ENCODE assay signal across 40 cellular contexts in the genomic region with DNA sequence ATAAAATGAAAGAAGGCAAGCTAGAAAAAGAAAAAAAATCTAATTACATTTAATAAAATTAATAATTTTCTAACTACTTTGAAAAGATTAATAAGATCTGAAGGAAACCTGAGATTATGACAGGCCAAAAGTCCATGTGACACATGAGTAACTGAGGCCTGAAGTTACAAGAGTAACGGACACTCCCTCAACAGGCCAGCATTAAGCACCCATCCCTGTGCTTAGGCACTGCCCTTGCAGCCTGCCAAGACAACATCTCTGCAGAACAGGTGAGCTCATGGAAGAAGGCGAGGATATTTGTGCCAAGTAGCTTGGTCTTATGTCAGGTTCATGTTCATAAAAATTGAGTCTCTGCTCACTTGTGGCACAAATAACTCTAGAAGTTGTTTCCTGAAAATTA.
"Had no signal": no experiment of that assay in that cellular context is flagged by ENCODE, and none has a peak within 500 bp of the region (broad histone marks: within the 10 kb centered on the region; RNA-seq: fewer than 3 reads in every experiment).

No MANE protein-coding gene starts in this region.

- FAIRE-seq: astrocyte, bronchial epithelial cell had no signal

- H3K4me3 ChIP-seq: adrenal gland, ascending aorta, body of pancreas, breast epithelium, cardiac muscle cell had no signal

- H3K27me3 ChIP-seq: adrenal gland, ascending aorta, body of pancreas, brain microvascular endothelial cell, breast epithelium, cardiac muscle cell had no signal

- H3K27ac Mint-ChIP-seq: activated naive CD4-positive, alpha-beta T cell treated with anti-CD3 and anti-CD28 coated beads for 36 hours; activated naive CD4-positive, alpha-beta T cell treated with anti-CD3 and anti-CD28 coated beads, Interleukin-2, amount 10 ng/mL, durations not matched to agents 7 days and 5 days; activated naive CD4-positive, alpha-beta T cell treated with anti-CD3 and anti-CD28 coated beads, Interleukin-2, amount 50 U/mL, for 72 hours; activated naive CD8-positive, alpha-beta T cell treated with anti-CD3 and anti-CD28 coated beads, Interleukin-2, amount 10 ng/mL, durations not matched to agents 7 days and 5 days; activated naive CD8-positive, alpha-beta T cell treated with anti-CD3 and anti-CD28 coated beads, Interleukin-2, amount 50 U/mL, for 24 hours; activated T-cell treated with anti-CD3 and anti-CD28 coated beads, Interleukin-2, amount 50 U/mL, for 24 hours; activated T-cell treated with anti-CD3 and anti-CD28 coated beads, Interleukin-2, amount 50 U/mL, for 72 hours; activated T-helper 1 cell treated with anti-CD3 and anti-CD28 coated beads, Interleukin-12 subunit alpha, Interleukin-12 subunit beta, Interleukin-2, Interleukin-4 antibody, amounts not matched to agents 30 ng/mL and 10 ng/mL and 1 ng/mL, durations not matched to agents 14 hours and 24 hours and 36 hours; activated T-helper 17 cell treated with anti-CD3 and anti-CD28 coated beads, Interleukin-2, amount 50 U/mL, for 72 hours; brain had no signal

- H3K27ac ChIP-seq: adrenal gland, ascending aorta, body of pancreas, brain microvascular endothelial cell, breast epithelium, cardiac muscle cell had no signal

- H3K4me3 Mint-ChIP-seq: activated naive CD4-positive, alpha-beta T cell treated with anti-CD3 and anti-CD28 coated beads for 36 hours; activated naive CD4-positive, alpha-beta T cell treated with anti-CD3 and anti-CD28 coated beads, Interleukin-2, amount 10 ng/mL, durations not matched to agents 7 days and 5 days; activated naive CD4-positive, alpha-beta T cell treated with anti-CD3 and anti-CD28 coated beads, Interleukin-2, amount 50 U/mL, for 24 hours; activated naive CD8-positive, alpha-beta T cell; activated naive CD8-positive, alpha-beta T cell treated with anti-CD3 and anti-CD28 coated beads for 36 hours; activated naive CD8-positive, alpha-beta T cell treated with anti-CD3 and anti-CD28 coated beads, Interleukin-2, amount 10 ng/mL, durations not matched to agents 7 days and 5 days; activated naive CD8-positive, alpha-beta T cell treated with anti-CD3 and anti-CD28 coated beads, Interleukin-2, amount 50 U/mL, for 24 hours; activated T-cell treated with anti-CD3 and anti-CD28 coated beads, Interleukin-2, amount 50 U/mL, for 24 hours; activated T-cell treated with anti-CD3 and anti-CD28 coated beads, Interleukin-2, amount 50 U/mL, for 4 hours; activated T-cell treated with anti-CD3 and anti-CD28 coated beads, Interleukin-2, amount 50 U/mL, for 72 hours; activated T-helper 1 cell treated with anti-CD3 and anti-CD28 coated beads, Interleukin-12 subunit alpha, Interleukin-12 subunit beta, Interleukin-2, Interleukin-4 antibody, amounts not matched to agents 30 ng/mL and 10 ng/mL and 1 ng/mL, durations not matched to agents 14 hours and 24 hours and 36 hours; activated T-helper 17 cell treated with anti-CD3 and anti-CD28 coated beads, Interleukin-2, amount 50 U/mL, for 72 hours; brain; central memory CD8-positive, alpha-beta T cell had no signal

- H3K27me3 Mint-ChIP-seq: activated naive CD4-positive, alpha-beta T cell treated with anti-CD3 and anti-CD28 coated beads, Interleukin-2, amount 10 ng/mL, durations not matched to agents 7 days and 5 days; activated naive CD4-positive, alpha-beta T cell treated with anti-CD3 and anti-CD28 coated beads, Interleukin-2, amount 50 U/mL, for 24 hours; activated naive CD8-positive, alpha-beta T cell; activated naive CD8-positive, alpha-beta T cell treated with anti-CD3 and anti-CD28 coated beads for 36 hours; activated naive CD8-positive, alpha-beta T cell treated with anti-CD3 and anti-CD28 coated beads, Interleukin-2, amount 10 ng/mL, durations not matched to agents 7 days and 5 days; activated naive CD8-positive, alpha-beta T cell treated with anti-CD3 and anti-CD28 coated beads, Interleukin-2, amount 50 U/mL, for 24 hours; activated T-cell treated with anti-CD3 and anti-CD28 coated beads, Interleukin-2, amount 50 U/mL, for 24 hours; activated T-helper 17 cell treated with anti-CD3 and anti-CD28 coated beads, Interleukin-2, amount 50 U/mL, for 72 hours; brain; central memory CD8-positive, alpha-beta T cell had no signal

- H3K36me3 ChIP-seq: adrenal gland, brain microvascular endothelial cell, breast epithelium, cardiac muscle cell had no signal

- ATAC-seq: activated naive CD4-positive, alpha-beta T cell treated with anti-CD3 and anti-CD28 coated beads, Interleukin-2, amount 50 U/mL, for 72 hours; activated naive CD8-positive, alpha-beta T cell treated with anti-CD3 and anti-CD28 coated beads, Interleukin-2, amount 50 U/mL, for 24 hours; activated T-cell treated with anti-CD3 and anti-CD28 coated beads, Interleukin-2, amount 50 U/mL, for 4 hours; activated T-cell treated with anti-CD3 and anti-CD28 coated beads, Interleukin-2, amount 50 U/mL, for 72 hours; activated T-helper 17 cell treated with anti-CD3 and anti-CD28 coated beads, Interleukin-2, amount 50 U/mL, for 72 hours; body of pancreas had no signal

- H3K9me3 Mint-ChIP-seq: activated naive CD4-positive, alpha-beta T cell treated with anti-CD3 and anti-CD28 coated beads, Interleukin-2, amount 10 ng/mL, durations not matched to agents 7 days and 5 days; activated naive CD4-positive, alpha-beta T cell treated with anti-CD3 and anti-CD28 coated beads, Interleukin-2, amount 50 U/mL, for 24 hours; activated T-cell treated with anti-CD3 and anti-CD28 coated beads, Interleukin-2, amount 50 U/mL, for 4 hours; activated T-cell treated with anti-CD3 and anti-CD28 coated beads, Interleukin-2, amount 50 U/mL, for 72 hours; activated T-helper 1 cell treated with anti-CD3 and anti-CD28 coated beads, Interleukin-12 subunit alpha, Interleukin-12 subunit beta, Interleukin-2, Interleukin-4 antibody, amounts not matched to agents 30 ng/mL and 10 ng/mL and 1 ng/mL, durations not matched to agents 14 hours and 24 hours and 36 hours; activated T-helper 17 cell treated with anti-CD3 and anti-CD28 coated beads, Interleukin-2, amount 50 U/mL, for 72 hours; activated T-helper 2 cell treated with anti-CD3 and anti-CD28 coated beads, Interferon-gamma antibody, Interleukin-2, Interleukin-4, amounts not matched to agents 10 μg/mL and 5 μg/mL and 100 μg/mL, durations not matched to agents 14 hours and 24 hours and 36 hours; central memory CD8-positive, alpha-beta T cell had no signal

- H3K4me1 ChIP-seq: ascending aorta, breast epithelium had no signal

- H3K9me3 ChIP-seq: adrenal gland, ascending aorta, body of pancreas, breast epithelium had no signal

- DNase-seq: activated effector memory CD4-positive, alpha-beta T cell treated with anti-CD3 and anti-CD28 coated beads, Interleukin-2, amount 50 U/mL, for 16 hours; activated effector memory CD4-positive, alpha-beta T cell treated with Interleukin-2 at 50 U/mL for 16 hours; activated gamma-delta T cell; activated gamma-delta T cell treated with Interleukin-2 at 50 U/mL for 16 hours; activated naive CD4-positive, alpha-beta T cell; activated naive CD4-positive, alpha-beta T cell treated with anti-CD3 and anti-CD28 coated beads for 36 hours; activated naive CD4-positive, alpha-beta T cell treated with anti-CD3 and anti-CD28 coated beads, Interleukin-2, amount 10 ng/mL, durations not matched to agents 7 days and 5 days; activated naive CD4-positive, alpha-beta T cell treated with anti-CD3 and anti-CD28 coated beads, Interleukin-2, amount 50 U/mL, for 16 hours; activated naive CD4-positive, alpha-beta T cell treated with Interleukin-2 at 50 U/mL for 16 hours; activated naive CD8-positive, alpha-beta T cell treated with anti-CD3 and anti-CD28 coated beads for 36 hours; activated naive CD8-positive, alpha-beta T cell treated with anti-CD3 and anti-CD28 coated beads, Interleukin-2, amount 10 ng/mL, durations not matched to agents 7 days and 5 days; activated naive CD8-positive, alpha-beta T cell treated with anti-CD3 and anti-CD28 coated beads, Interleukin-2, amount 50 U/mL, for 24 hours; activated T-cell treated with anti-CD3 and anti-CD28 coated beads, Interleukin-2, amount 50 U/mL, for 1 hour; activated T-cell treated with anti-CD3 and anti-CD28 coated beads, Interleukin-2, amount 50 U/mL, for 24 hours; activated T-cell treated with anti-CD3 and anti-CD28 coated beads, Interleukin-2, amount 50 U/mL, for 4 hours; activated T-cell treated with anti-CD3 and anti-CD28 coated beads, Interleukin-2, amount 50 U/mL, for 48 hours; activated T-cell treated with anti-CD3 and anti-CD28 coated beads, Interleukin-2, amount 50 U/mL, for 72 hours; adrenal gland; amniotic stem cell; amygdala; anterior cingulate cortex; aorta; body of pancreas; brain microvascular endothelial cell; caudate nucleus; central memory CD4-positive, alpha-beta T cell; cerebellar nuclear complex had no signal
